ENCODE assay signal across 2 cellular contexts in genomic region chr4:151095142-151095541, GRCh38.
TF ChIP-seq lines count a peak whose summit lies in the region.

No MANE protein-coding gene starts in this region.

TF ChIP-seq in HepG2, 621 proteins besides CTCF, POLR2A, EP300 and RAD21:
- TF ChIP-seq HNF1B (CRISPR knock-in tag; IDR thresholded peaks at IDR 0.05) (no peak), ZNF264 (CRISPR knock-in tag; IDR thresholded peaks at IDR 0.05) (no peak), ZNF879 (CRISPR knock-in tag; IDR thresholded peaks at IDR 0.05) (no peak), KLF9 (CRISPR knock-in tag; IDR thresholded peaks at IDR 0.05; ENCODE audit: low read depth) (no peak), ZNF276 (CRISPR knock-in tag; IDR thresholded peaks at IDR 0.05; ENCODE audit: low read depth) (no peak), ZEB1 (IDR thresholded peaks at IDR 0.05; ENCODE audit: insufficient replicate concordance, low read depth) (no peak), ZNF704 (CRISPR knock-in tag; IDR thresholded peaks at IDR 0.05; ENCODE audit: borderline replicate concordance) (no peak), ZSCAN31 (CRISPR knock-in tag; IDR thresholded peaks at IDR 0.05; ENCODE audit: low read depth) (no peak), SNAI1 (CRISPR knock-in tag; IDR thresholded peaks at IDR 0.05; ENCODE audit: borderline replicate concordance) (no peak), ZNF543 (CRISPR knock-in tag; IDR thresholded peaks at IDR 0.05) (no peak), IRF1 (CRISPR knock-in tag; IDR thresholded peaks at IDR 0.05; ENCODE audit: low read depth) (no peak)
TF ChIP-seq in HepG2: peak in this region for 0.

TF ChIP-seq in endothelial cell of umbilical vein, 7 proteins besides CTCF, POLR2A, EP300 and RAD21:
- TF ChIP-seq MAX (IDR thresholded peaks at IDR 0.05; ENCODE audit: insufficient read depth, insufficient read length) (no peak), MYC (IDR thresholded peaks at IDR 0.05; ENCODE audit: low read depth, low read length) (no peak), JUN (IDR thresholded peaks at IDR 0.05; ENCODE audit: borderline replicate concordance, insufficient read depth, insufficient read length, low read depth) (no peak), GATA2 (IDR thresholded peaks at IDR 0.05; ENCODE audit: insufficient read depth, insufficient read length, low read depth, low read length) (no peak), EZH2 (IDR thresholded peaks at IDR 0.05; ENCODE audit: borderline replicate concordance, low read depth, low read length, severe bottlenecking) (no peak), FOS (IDR thresholded peaks at IDR 0.05; ENCODE audit: borderline replicate concordance, insufficient read depth, low read length) (no peak), POLR2AphosphoS5 (IDR thresholded peaks at IDR 0.05; ENCODE audit: insufficient read depth, low read depth, low read length) (no peak)
